13 cellular contexts compared by ENCODE assay signal in genomic region chr7:92815412-92815811, GRCh38. TPM values are rescaled to one million over a fixed set of nuclear protein-coding genes. Genes with fewer than 3 reads are reported as not detected.
A peak's percentile ranks its signal among the peaks of the same experiment; 100 is the strongest.
DNase-seq lines count a peak whose midpoint lies in the region; ATAC-seq lines count a peak whose summit lies in the region.
"Had no signal": no experiment of that assay in that cellular context is flagged by ENCODE, and none has a peak within 500 bp of the region (broad histone marks: within the 10 kb centered on the region; RNA-seq: fewer than 3 reads in every experiment).

No MANE protein-coding gene starts in this region.

- H3K27me3 Mint-ChIP-seq in activated naive CD8-positive, alpha-beta T cell treated with anti-CD3 and anti-CD28 coated beads for 36 hours: no peaks in the 10 kb centered on the region

- H3K9me3 Mint-ChIP-seq in activated naive CD8-positive, alpha-beta T cell treated with anti-CD3 and anti-CD28 coated beads for 36 hours: peaks cover 25% of the 10 kb centered on the region

- H3K27ac Mint-ChIP-seq in activated naive CD8-positive, alpha-beta T cell treated with anti-CD3 and anti-CD28 coated beads for 36 hours: peak overlapping the region; percentile 70

- H3K36me3 Mint-ChIP-seq in activated naive CD8-positive, alpha-beta T cell treated with anti-CD3 and anti-CD28 coated beads for 36 hours: peaks cover 61% of the 10 kb centered on the region

- peaks cover 66% of the 10 kb centered on the region for H3K4me1 Mint-ChIP-seq in activated naive CD8-positive, alpha-beta T cell treated with anti-CD3 and anti-CD28 coated beads for 36 hours

- H3K4me3 Mint-ChIP-seq in activated naive CD8-positive, alpha-beta T cell treated with anti-CD3 and anti-CD28 coated beads for 36 hours: peak overlapping the region; percentile 12

- DNase-seq in Jurkat, Clone E6-1 (ENCODE audit: low read depth, low spot score): peak; percentile 82
- no peak for DNase-seq in activated naive CD8-positive, alpha-beta T cell treated with anti-CD3 and anti-CD28 coated beads for 36 hours
- DNase-seq in stimulated activated CD4-positive, alpha-beta T cell treated with anti-CD3 and anti-CD28 coated beads, Interleukin-12 subunit alpha, Interleukin-12 subunit beta, amount 100 ng/mL, for 4 hours: no peak
- DNase-seq in OCI-M2 (lab: John Stamatoyannopoulos, UW; ENCODE audit: unreplicated experiment) (no peak), MV-4-11 (lab: John Stamatoyannopoulos, UW) (no peak), ureter (ENCODE audit: low spot score) (no peak)
- DNase-seq: activated CD4-positive, alpha-beta T cell treated with anti-CD3 and anti-CD28 coated beads, Interleukin-2, amount 50 U/mL, for 48 hours; erythroblast; NCI-H524 had no signal

- peak overlapping the region; percentile 32 for H3K4me3 ChIP-seq in Jurkat, Clone E6-1 (ENCODE audit: low read length)
- H3K4me3 ChIP-seq: right atrium auricular region, SK-N-MC had no signal

- ATAC-seq in GM18498 (IDR thresholded peaks at IDR 0.05; ENCODE audit: unreplicated experiment): peak; percentile 51
- peak; percentile 37 for ATAC-seq in GM21515 (IDR thresholded peaks at IDR 0.05; ENCODE audit: unreplicated experiment)

RNA-seq across cellular contexts. Expression of gene CDK6, which starts 21.0 kb away (rescaled TPM):
- polyA plus RNA-seq in Jurkat, Clone E6-1 (2012; ENCODE audit: insufficient read depth, insufficient read length): 26.8 TPM
- total RNA-seq in activated naive CD8-positive, alpha-beta T cell treated with anti-CD3 and anti-CD28 coated beads for 36 hours: 100 to 1,000 TPM; 103 to 106 TPM
- 24.8 TPM for total RNA-seq in ureter
